27 cellular contexts compared by ENCODE assay signal in the genomic region with DNA sequence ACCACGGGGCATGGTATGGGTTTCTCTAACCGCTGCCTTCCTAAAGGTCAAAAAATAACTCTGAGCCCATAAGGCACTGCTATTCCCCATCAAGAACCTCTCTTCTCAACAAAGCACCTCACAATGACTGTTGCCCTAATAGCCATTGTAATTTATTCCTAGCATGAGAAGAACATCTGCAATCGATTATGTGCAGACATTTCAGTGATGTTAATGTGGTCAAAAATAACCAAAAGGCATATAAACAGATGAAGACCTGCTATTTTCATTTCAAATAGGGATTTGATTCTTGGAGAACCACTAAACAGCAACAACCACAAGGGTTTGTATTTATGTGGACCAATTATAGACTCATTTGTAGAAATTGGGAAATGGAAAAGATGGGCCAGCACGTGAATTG.
DNase-seq lines count a peak whose midpoint lies in the region; ATAC-seq, FAIRE-seq and TF ChIP-seq lines count a peak whose summit lies in the region.
"Had no signal": no experiment of that assay in that cellular context is flagged by ENCODE, and none has a peak within 500 bp of the region (broad histone marks: within the 10 kb centered on the region; RNA-seq: fewer than 3 reads in every experiment).

No MANE protein-coding gene starts in this region.

- H3K9me2 ChIP-seq in SK-N-SH: no peaks in the 10 kb centered on the region

- TF ChIP-seq EP300 in SK-N-SH (IDR thresholded peaks at IDR 0.05; ENCODE audit: borderline replicate concordance in 1 of 2, low read depth in 1 of 2, low read length in 1 of 2) (no peak), HepG2 (IDR thresholded peaks at IDR 0.05; ENCODE audit: low read depth in 2 of 2, low read length in 2 of 2) (no peak), HepG2 (CRISPR knock-in tag; IDR thresholded peaks at IDR 0.05; ENCODE audit: borderline replicate concordance) (no peak)

- WGBS in SK-N-SH (ENCODE audit: low lambda C conversion rate): 3% methylated on average over 4 of the region's 4 CpGs
- 80 to 88% (median 83%) methylated on average over 4 of the region's 4 CpGs for WGBS in heart left ventricle, 4 donors
- 2% methylated on average over 4 of the region's 4 CpGs for WGBS in HepG2 (ENCODE audit: low lambda C conversion rate)

- peak; percentile 79 for DNase-seq in EH (ENCODE audit: low read depth)
- no peak for DNase-seq in SK-N-SH
- peak; percentile 93 for DNase-seq in fibroblast of gingiva (ENCODE audit: low read depth)
- peak; percentile 67 for DNase-seq in osteoblast (ENCODE audit: insufficient read length, low spot score, missing footprints)
- no peak for DNase-seq in AG08395 (ENCODE audit: low spot score)
- no peak for DNase-seq in heart left ventricle
- DNase-seq in HepG2 (ENCODE audit: low spot score): no peak
- DNase-seq: activated CD4-positive, alpha-beta T cell treated with anti-CD3 and anti-CD28 coated beads for 4 hours; activated CD8-positive, alpha-beta memory T cell treated with anti-CD3 and anti-CD28 coated beads for 24 hours; activated gamma-delta T cell; activated T-cell treated with anti-CD3 and anti-CD28 coated beads, Interleukin-2, amount 50 U/mL, for 1 hour; CD8-positive, alpha-beta memory T cell; DMS 273 treated with DMSO at 0.1 percent for 48 hours; H7; islet precursor cell; left ventricle myocardium superior; NCI-H146; NCI-H446; sigmoid colon; stimulated activated CD4-positive, alpha-beta T cell treated with anti-CD3 and anti-CD28 coated beads, Interleukin-15, amount 100 ng/mL, for 24 hours; stimulated activated naive CD4-positive, alpha-beta T cell; testis had no signal

- TF ChIP-seq RAD21 in SK-N-SH (IDR thresholded peaks at IDR 0.05; ENCODE audit: low read length): no peak
- no peak for TF ChIP-seq RAD21 in HepG2 (CRISPR knock-in tag; IDR thresholded peaks at IDR 0.05)

- no peak overlapping the region for H2AFZ ChIP-seq in SK-N-SH (ENCODE audit: low read depth)
- no peak overlapping the region for H2AFZ ChIP-seq in osteoblast (ENCODE audit: low read length)
- H2AFZ ChIP-seq in HepG2 (ENCODE audit: low read length): no peak overlapping the region

- no peak for ATAC-seq in HG02884 (IDR thresholded peaks at IDR 0.05; ENCODE audit: unreplicated experiment)
- no peak for ATAC-seq in heart left ventricle
- ATAC-seq in HepG2: no peak
- ATAC-seq: left ventricle myocardium superior had no signal

- H3K9me3 ChIP-seq in SK-N-SH (no peaks in the 10 kb centered on the region), osteoblast (ENCODE audit: low read depth, low read length) (no peaks in the 10 kb centered on the region), heart left ventricle (no peaks in the 10 kb centered on the region), HepG2 (ENCODE audit: low read length) (no peaks in the 10 kb centered on the region)
- H3K9me3 ChIP-seq: neutrophil, prostate gland, sigmoid colon, testis had no signal

- H3K4me3 ChIP-seq in SK-N-SH (ENCODE audit: low read depth in 2 of 2, low read length in 1 of 2) (no peak overlapping the region), osteoblast (ENCODE audit: insufficient read depth, low read length) (no peak overlapping the region), heart left ventricle (no peak overlapping the region), HepG2 (replicated peaks in 1 of 3; ENCODE audit: insufficient read depth in 1 of 3, low read depth in 2 of 3, low read length in 3 of 3) (no peak overlapping the region)
- H3K4me3 ChIP-seq: prostate gland, sigmoid colon, testis had no signal

- BruUV-seq in HepG2 (replicated peaks; lab: Mats Ljungman, UMichigan): no TSS peak

- TF ChIP-seq CTCF in SK-N-SH (IDR thresholded peaks at IDR 0.05): no peak
- no peak for TF ChIP-seq CTCF in osteoblast (IDR thresholded peaks at IDR 0.05; ENCODE audit: extremely low read depth, low read depth, low read length)
- no peak for TF ChIP-seq CTCF in heart left ventricle (IDR thresholded peaks at IDR 0.05)
- TF ChIP-seq CTCF in HepG2 (CRISPR knock-in tag; IDR thresholded peaks at IDR 0.05): no peak

- POLR2A ChIA-PET in SK-N-SH (lab: Yijun Ruan, JAX) (no interaction called here), HepG2 (lab: Yijun Ruan, JAX) (no interaction called here)

- H3K36me3 ChIP-seq in SK-N-SH (replicated peaks in 1 of 2; ENCODE audit: control insufficient read depth in 1 of 2, insufficient read depth in 2 of 2, low read length in 1 of 2): no peaks in the 10 kb centered on the region
- no peaks in the 10 kb centered on the region for H3K36me3 ChIP-seq in osteoblast (ENCODE audit: insufficient read depth, low read length)
- H3K36me3 ChIP-seq in heart left ventricle: no peaks in the 10 kb centered on the region
- no peaks in the 10 kb centered on the region for H3K36me3 ChIP-seq in HepG2 (replicated peaks in 1 of 2; ENCODE audit: control insufficient read depth in 1 of 2, insufficient read depth in 2 of 2, low read length in 2 of 2)
- H3K36me3 ChIP-seq: neutrophil, prostate gland, sigmoid colon had no signal

- H3K79me2 ChIP-seq in SK-N-SH (ENCODE audit: insufficient read depth) (no peaks in the 10 kb centered on the region), osteoblast (ENCODE audit: insufficient read depth, low read length) (no peaks in the 10 kb centered on the region), HepG2 (ENCODE audit: insufficient read depth, low read length) (no peaks in the 10 kb centered on the region)

- H3K9ac ChIP-seq in SK-N-SH: no peak overlapping the region
- no peak overlapping the region for H3K9ac ChIP-seq in HepG2 (ENCODE audit: insufficient read depth, low read depth, low read length)

- CTCF ChIA-PET in SK-N-SH (lab: Yijun Ruan, JAX) (no interaction called here), HepG2 (lab: Yijun Ruan, JAX; ENCODE audit: low intra/inter-chr PET ratio, low total read pairs) (no interaction called here)

- TF ChIP-seq POLR2A in heart left ventricle (IDR thresholded peaks at IDR 0.05) (no peak), HepG2 (IDR thresholded peaks at IDR 0.05; ENCODE audit: insufficient read depth in 1 of 2, low read depth in 2 of 2, low read length in 2 of 2) (no peak)

- H3K4me2 ChIP-seq in SK-N-SH (no peak overlapping the region), osteoblast (ENCODE audit: insufficient read depth, low read length) (no peak overlapping the region), HepG2 (ENCODE audit: low read depth, low read length) (no peak overlapping the region)

- H4K20me1 ChIP-seq in SK-N-SH (ENCODE audit: insufficient read depth) (no peaks in the 10 kb centered on the region), osteoblast (ENCODE audit: insufficient read depth, low read length) (no peaks in the 10 kb centered on the region), HepG2 (ENCODE audit: insufficient read depth, low read length) (no peaks in the 10 kb centered on the region)

- peak overlapping the region in 1 of 2 experiments; percentile 22; a peak in 1 of 4 replicates for H3K27ac ChIP-seq in SK-N-SH (ENCODE audit: low read depth in 2 of 2, low read length in 1 of 2)
- H3K27ac ChIP-seq in osteoblast (ENCODE audit: low read depth, low read length): no peak overlapping the region
- H3K27ac ChIP-seq in heart left ventricle: no peak overlapping the region
- no peak overlapping the region for H3K27ac ChIP-seq in HepG2 (ENCODE audit: extremely low read length, insufficient read depth, low read length)
- H3K27ac ChIP-seq: neutrophil, prostate gland, RWPE1, sigmoid colon, testis had no signal

- no peaks in the 10 kb centered on the region; a peak in 1 of 4 replicates for H3K4me1 ChIP-seq in SK-N-SH (ENCODE audit: control insufficient read depth in 1 of 2, insufficient read depth in 2 of 2, low read depth in 1 of 2, low read length in 1 of 2)
- no peaks in the 10 kb centered on the region for H3K4me1 ChIP-seq in osteoblast (ENCODE audit: insufficient read depth, low read length)
- no peaks in the 10 kb centered on the region for H3K4me1 ChIP-seq in heart left ventricle
- no peaks in the 10 kb centered on the region for H3K4me1 ChIP-seq in HepG2 (ENCODE audit: insufficient read depth, low read length)
- H3K4me1 ChIP-seq: prostate gland, sigmoid colon, testis had no signal

- intact Hi-C loops in heart left ventricle (cut with DNase I) (no loop called here), HepG2 (cut with micrococcal nuclease; ENCODE audit: unreplicated experiment) (loop anchor here (10.0 kb wide), 1 partner anchor 1546 kb away; no protein-coding TSS in a partner anchor)

- FAIRE-seq in HepG2 (lab: Jason Lieb, UNC): no peak
- FAIRE-seq: urothelium cell line had no signal

- H3K27me3 ChIP-seq in SK-N-SH (ENCODE audit: insufficient read depth) (peaks cover 9% of the 10 kb centered on the region), osteoblast (ENCODE audit: insufficient read depth, low read length) (no peaks in the 10 kb centered on the region), heart left ventricle (no peaks in the 10 kb centered on the region), HepG2 (ENCODE audit: control insufficient read depth in 1 of 2, insufficient read depth in 2 of 2, low read length in 2 of 2) (peaks cover 0 to 9% of the 10 kb centered on the region in 2 experiments; a peak in 2 of 5 replicates)
- H3K27me3 ChIP-seq: neutrophil, sigmoid colon, testis had no signal

- in situ Hi-C loops in HepG2 (cut with HindIII; ENCODE audit: extremely low pct_ligation_motif_present, low pct_unique_long_range_greater_than_20kb): no loop called here

- peaks cover 5% of the 10 kb centered on the region for H3F3A ChIP-seq in SK-N-SH (replicated peaks; ENCODE audit: insufficient read depth)

TF ChIP-seq in SK-N-SH, 30 proteins besides CTCF, POLR2A, EP300 and RAD21 (continues in another document):
- peak; percentile 63 for TF ChIP-seq TCF12 (IDR thresholded peaks at IDR 0.05)
- no peak for TF ChIP-seq SMC3 (IDR thresholded peaks at IDR 0.05; ENCODE audit: low read depth, low read length)

TF ChIP-seq in HepG2, 621 proteins besides CTCF, POLR2A, EP300 and RAD21 (continues in another document):
- TF ChIP-seq ZNF33B (CRISPR knock-in tag; IDR thresholded peaks at IDR 0.05): no peak
- TF ChIP-seq BRD4 (CRISPR knock-in tag; IDR thresholded peaks at IDR 0.05): no peak
- TF ChIP-seq, protein P1, sequence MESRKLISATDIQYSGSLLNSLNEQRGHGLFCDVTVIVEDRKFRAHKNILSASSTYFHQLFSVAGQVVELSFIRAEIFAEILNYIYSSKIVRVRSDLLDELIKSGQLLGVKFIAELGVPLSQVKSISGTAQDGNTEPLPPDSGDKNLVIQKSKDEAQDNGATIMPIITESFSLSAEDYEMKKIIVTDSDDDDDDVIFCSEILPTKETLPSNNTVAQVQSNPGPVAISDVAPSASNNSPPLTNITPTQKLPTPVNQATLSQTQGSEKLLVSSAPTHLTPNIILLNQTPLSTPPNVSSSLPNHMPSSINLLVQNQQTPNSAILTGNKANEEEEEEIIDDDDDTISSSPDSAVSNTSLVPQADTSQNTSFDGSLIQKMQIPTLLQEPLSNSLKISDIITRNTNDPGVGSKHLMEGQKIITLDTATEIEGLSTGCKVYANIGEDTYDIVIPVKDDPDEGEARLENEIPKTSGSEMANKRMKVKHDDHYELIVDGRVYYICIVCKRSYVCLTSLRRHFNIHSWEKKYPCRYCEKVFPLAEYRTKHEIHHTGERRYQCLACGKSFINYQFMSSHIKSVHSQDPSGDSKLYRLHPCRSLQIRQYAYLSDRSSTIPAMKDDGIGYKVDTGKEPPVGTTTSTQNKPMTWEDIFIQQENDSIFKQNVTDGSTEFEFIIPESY (CRISPR knock-in tag; IDR thresholded peaks at IDR 0.05): no peak

Comparison
In these comparisons a context has a peak if more than half of its experiments do, and no peak if none do; other contexts are left out.
1. DNase-seq: peak in EH (single experiment), fibroblast of gingiva (single experiment) and osteoblast (single experiment); none in SK-N-SH (single experiment), AG08395 (single experiment), heart left ventricle (0 of 5) and HepG2 (single experiment).